1 cellular context compared by ENCODE assay signal in genomic region chr7:107934991-107935770, GRCh38.
TF ChIP-seq lines count a peak whose summit lies in the region.

No MANE protein-coding gene starts in this region.

TF ChIP-seq in GM23338, 12 proteins besides CTCF, POLR2A, EP300 and RAD21 (continued from another document):
- TF ChIP-seq ZNF462 (CRISPR knock-in tag; IDR thresholded peaks at IDR 0.05), result no peak
- TF ChIP-seq CREB1 (CRISPR knock-in tag; IDR thresholded peaks at IDR 0.05; ENCODE audit: low read depth), result no peak
- no peak for TF ChIP-seq NANOG (IDR thresholded peaks at IDR 0.05; ENCODE audit: borderline replicate concordance)
- TF ChIP-seq STAT1 (IDR thresholded peaks at IDR 0.05; ENCODE audit: unreplicated experiment), result no peak
- TF ChIP-seq ZNF331 (CRISPR knock-in tag; IDR thresholded peaks at IDR 0.05; ENCODE audit: low read depth), result no peak
- no peak for TF ChIP-seq POLR2AphosphoS5 (IDR thresholded peaks at IDR 0.05; ENCODE audit: low read depth)
- TF ChIP-seq ZNF114 (CRISPR knock-in tag; IDR thresholded peaks at IDR 0.05), result no peak
- no peak for TF ChIP-seq EZH2phosphoT487 (IDR thresholded peaks at IDR 0.05; ENCODE audit: unreplicated experiment)
- no peak for TF ChIP-seq EZH2 (IDR thresholded peaks at IDR 0.05; ENCODE audit: low read depth, unreplicated experiment)
